Comparison of ENCODE assay signal across 21 cellular contexts in genomic region chr21:31103571-31104265, GRCh38.
DNase-seq lines count a peak whose midpoint lies in the region; ATAC-seq and TF ChIP-seq lines count a peak whose summit lies in the region.
"Had no signal": no experiment of that assay in that cellular context is flagged by ENCODE, and none has a peak within 500 bp of the region (broad histone marks: within the 10 kb centered on the region; RNA-seq: fewer than 3 reads in every experiment).

No MANE protein-coding gene starts in this region.

- no peak for TF ChIP-seq CTCF in OCI-LY7 (conservative IDR thresholded peaks at IDR 0.05; ENCODE audit: low read length)

- BruUV-seq in OCI-LY7 (replicated peaks; lab: Mats Ljungman, UMichigan): no TSS peak

- 0 out of 2 replicates have a peak, but pooled peaks cover 5% of the 10 kb centered on the region for H3K9me3 ChIP-seq in OCI-LY7 (ENCODE audit: low read length)
- H3K9me3 ChIP-seq: suprapubic skin had no signal

- H4K20me1 ChIP-seq in OCI-LY7 (ENCODE audit: insufficient read depth, low read length): no peaks in the 10 kb centered on the region

- peaks cover 26% of the 10 kb centered on the region for H3K4me1 ChIP-seq in OCI-LY7 (ENCODE audit: insufficient read depth, low read length, poor library complexity, severe bottlenecking)
- H3K4me1 ChIP-seq: suprapubic skin had no signal

- H3K36me3 ChIP-seq in OCI-LY7 (ENCODE audit: insufficient read depth, low read length): no peaks in the 10 kb centered on the region
- H3K36me3 ChIP-seq: cardiac muscle cell, suprapubic skin had no signal

- H3K36me3 Mint-ChIP-seq in activated CD4-positive, alpha-beta T cell treated with anti-CD3 and anti-CD28 coated beads for 36 hours (ENCODE audit: low read depth): peaks cover 15% of the 10 kb centered on the region
- H3K36me3 Mint-ChIP-seq: natural killer cell treated with Interleukin-12 subunit alpha and Interleukin-12 subunit beta and Interleukin-15 and Interleukin-18, amount 100 ng/mL, for 72 hours; stimulated activated effector memory CD8-positive, alpha-beta T cell treated with anti-CD3 and anti-CD28 coated beads, Interleukin-12 subunit alpha, Interleukin-12 subunit beta, amount 100 ng/mL, for 72 hours had no signal

- H3K27ac ChIP-seq in OCI-LY7 (ENCODE audit: low read depth, low read length, poor library complexity, severe bottlenecking): peak overlapping the region; percentile 18
- H3K27ac ChIP-seq: cardiac muscle cell, suprapubic skin, VCaP had no signal

- peak overlapping the region; percentile 70 for H2AFZ ChIP-seq in OCI-LY7 (ENCODE audit: low read length)

- ATAC-seq in activated CD4-positive, alpha-beta T cell treated with anti-CD3 and anti-CD28 coated beads for 36 hours: peak; percentile 49
- peak; percentile 13 for ATAC-seq in left lobe of liver
- ATAC-seq in GM21526 (IDR thresholded peaks at IDR 0.05; ENCODE audit: low FRiP score, unreplicated experiment): no peak
- ATAC-seq: natural killer cell treated with Interleukin-12 subunit alpha and Interleukin-12 subunit beta and Interleukin-15 and Interleukin-18, amount 100 ng/mL, for 72 hours; Panc1; stimulated activated effector memory CD8-positive, alpha-beta T cell treated with anti-CD3 and anti-CD28 coated beads, Interleukin-12 subunit alpha, Interleukin-12 subunit beta, amount 100 ng/mL, for 72 hours had no signal

- POLR2A ChIA-PET in activated CD4-positive, alpha-beta T cell treated with anti-CD3 and anti-CD28 coated beads for 36 hours (lab: Charles Lee): no interaction called here
- POLR2A ChIA-PET in OCI-LY7 (lab: Charles Lee): interaction anchor here (1.1 to 1.5 kb wide), 2 partner anchors 26 to 480 kb away, joined by 3 read pairs; no protein-coding TSS in a partner anchor

- peaks cover 31% of the 10 kb centered on the region for H3K4me1 Mint-ChIP-seq in activated CD4-positive, alpha-beta T cell treated with anti-CD3 and anti-CD28 coated beads for 36 hours

- no peaks in the 10 kb centered on the region for H3K27me3 Mint-ChIP-seq in activated CD4-positive, alpha-beta T cell treated with anti-CD3 and anti-CD28 coated beads for 36 hours

- CTCF ChIA-PET in activated CD4-positive, alpha-beta T cell treated with anti-CD3 and anti-CD28 coated beads for 36 hours (lab: Charles Lee): interaction anchor here (0.6 to 3.2 kb wide), 3 partner anchors 26 to 478 kb away, joined by 3 to 25 read pairs (median 3); no protein-coding TSS in a partner anchor
- CTCF ChIA-PET in OCI-LY7 (lab: Charles Lee; ENCODE audit: unreplicated experiment): no interaction called here

- DNase-seq in activated CD4-positive, alpha-beta T cell treated with anti-CD3 and anti-CD28 coated beads for 36 hours: no peak
- DNase-seq in activated CD4-positive, alpha-beta T cell treated with anti-CD3 and anti-CD28 coated beads for 48 hours: no peak
- DNase-seq in CD1c-positive myeloid dendritic cell (ENCODE audit: extremely low spot score) (peak; percentile 26), OCI-LY7 (ENCODE audit: low spot score) (no peak), left lobe of liver (ENCODE audit: low spot score) (no peak), GM19238 (ENCODE audit: insufficient read length, low spot score) (no peak), UCSD-AML1 (lab: John Stamatoyannopoulos, UW; ENCODE audit: unreplicated experiment) (no peak)
- DNase-seq: activated CD4-positive, alpha-beta memory T cell treated with anti-CD3 and anti-CD28 coated beads, Interleukin-2, amount 10 ng/mL, durations not matched to agents 7 days and 5 days; aorta; dermis blood vessel endothelial cell; NCI-H1417; NK-92 treated with Interleukin-12 subunit alpha and Interleukin-12 subunit beta, amount 100 ng/mL, for 24 hours; retina had no signal

- intact Hi-C loops in activated CD4-positive, alpha-beta T cell treated with anti-CD3 and anti-CD28 coated beads for 36 hours (cut with DNase I, micrococcal nuclease): no loop called here
- intact Hi-C loops in OCI-LY7 (cut with micrococcal nuclease; ENCODE audit: unreplicated experiment): no loop called here

- H3K4me3 Mint-ChIP-seq in activated CD4-positive, alpha-beta T cell treated with anti-CD3 and anti-CD28 coated beads for 36 hours: no peak overlapping the region
- H3K4me3 Mint-ChIP-seq: activated CD4-positive, alpha-beta memory T cell treated with anti-CD3 and anti-CD28 coated beads, Interleukin-2, amount 10 ng/mL, durations not matched to agents 7 days and 5 days; B cell; natural killer cell treated with Interleukin-12 subunit alpha and Interleukin-12 subunit beta and Interleukin-15 and Interleukin-18, amount 100 ng/mL, for 72 hours; stimulated activated effector memory CD8-positive, alpha-beta T cell treated with anti-CD3 and anti-CD28 coated beads, Interleukin-12 subunit alpha, Interleukin-12 subunit beta, amount 100 ng/mL, for 72 hours had no signal

- no peaks in the 10 kb centered on the region for H3K79me2 ChIP-seq in OCI-LY7 (ENCODE audit: insufficient read depth, low read depth, low read length)

- no peaks in the 10 kb centered on the region for H3K9me2 ChIP-seq in OCI-LY7 (ENCODE audit: insufficient read depth, low read length)

- peak overlapping the region; percentile 45 for H3K27ac Mint-ChIP-seq in activated CD4-positive, alpha-beta T cell treated with anti-CD3 and anti-CD28 coated beads for 36 hours
- H3K27ac Mint-ChIP-seq: activated CD4-positive, alpha-beta memory T cell treated with anti-CD3 and anti-CD28 coated beads, Interleukin-2, amount 10 ng/mL, durations not matched to agents 7 days and 5 days; B cell; natural killer cell treated with Interleukin-12 subunit alpha and Interleukin-12 subunit beta and Interleukin-15 and Interleukin-18, amount 100 ng/mL, for 72 hours; stimulated activated effector memory CD8-positive, alpha-beta T cell treated with anti-CD3 and anti-CD28 coated beads, Interleukin-12 subunit alpha, Interleukin-12 subunit beta, amount 100 ng/mL, for 72 hours had no signal

- peak overlapping the region; percentile 46 for H3K4me2 ChIP-seq in OCI-LY7 (ENCODE audit: low read length)

- H3K9me3 Mint-ChIP-seq in activated CD4-positive, alpha-beta T cell treated with anti-CD3 and anti-CD28 coated beads for 36 hours (ENCODE audit: low read depth): peaks cover 7% of the 10 kb centered on the region
- H3K9me3 Mint-ChIP-seq: natural killer cell treated with Interleukin-12 subunit alpha and Interleukin-12 subunit beta and Interleukin-15 and Interleukin-18, amount 100 ng/mL, for 72 hours; stimulated activated effector memory CD8-positive, alpha-beta T cell treated with anti-CD3 and anti-CD28 coated beads, Interleukin-12 subunit alpha, Interleukin-12 subunit beta, amount 100 ng/mL, for 72 hours had no signal

- H3K4me3 ChIP-seq in OCI-LY7 (ENCODE audit: low read depth, low read length, poor library complexity, severe bottlenecking): no peak overlapping the region
- H3K4me3 ChIP-seq: cardiac muscle cell, suprapubic skin had no signal
